9 cellular contexts compared by ENCODE assay signal in the genomic region with DNA sequence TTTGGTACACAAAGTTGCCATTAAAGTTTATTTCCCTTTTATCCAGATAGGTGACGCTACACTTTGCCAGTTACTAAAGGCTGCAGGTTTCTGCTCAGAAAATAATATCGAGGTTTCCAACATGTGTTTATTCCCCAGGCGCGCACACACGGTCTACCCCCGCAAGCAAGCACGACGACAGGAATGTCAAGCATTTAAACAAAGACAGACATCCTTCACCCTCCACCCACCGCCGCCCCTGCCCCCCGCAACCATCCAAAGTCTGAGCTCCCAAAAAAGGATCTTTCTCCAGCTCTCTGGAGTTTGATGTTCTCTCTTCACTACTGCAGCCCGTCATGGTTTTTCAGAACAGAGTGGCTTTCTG. TPM values are rescaled to one million over a fixed set of nuclear protein-coding genes. Genes with fewer than 3 reads are reported as not detected.
DNase-seq lines count a peak whose midpoint lies in the region; ATAC-seq and TF ChIP-seq lines count a peak whose summit lies in the region.
"Had no signal": no experiment of that assay in that cellular context is flagged by ENCODE, and none has a peak within 500 bp of the region (broad histone marks: within the 10 kb centered on the region; RNA-seq: fewer than 3 reads in every experiment).

No MANE protein-coding gene starts in this region.

- no peaks in the 10 kb centered on the region for H3K9me3 Mint-ChIP-seq in activated CD8-positive, alpha-beta memory T cell treated with anti-CD3 and anti-CD28 coated beads, Interleukin-2, amount 10 ng/mL, durations not matched to agents 7 days and 5 days (ENCODE audit: low read depth)
- H3K9me3 Mint-ChIP-seq in immature natural killer cell, result peaks cover 7 to 40% (median 16%) of the 10 kb centered on the region in 6 donors

- H3K4me3 Mint-ChIP-seq in activated CD8-positive, alpha-beta memory T cell treated with anti-CD3 and anti-CD28 coated beads, Interleukin-2, amount 10 ng/mL, durations not matched to agents 7 days and 5 days, result no peak overlapping the region
- peak overlapping the region; percentile 30 to 74 (median 58) for H3K4me3 Mint-ChIP-seq in immature natural killer cell

- peak overlapping the region; percentile 20 to 75 (median 71) for H3K27ac ChIP-seq in thyroid gland

- no peak for DNase-seq in activated CD8-positive, alpha-beta memory T cell treated with anti-CD3 and anti-CD28 coated beads, Interleukin-2, amount 10 ng/mL, durations not matched to agents 7 days and 5 days
- no peak for DNase-seq in activated CD8-positive, alpha-beta memory T cell treated with anti-CD3 and anti-CD28 coated beads, Interleukin-2, amount 50 U/mL, for 48 hours
- DNase-seq in adipocyte (ENCODE audit: low read depth) (peak; percentile 64), immature natural killer cell (no peak), thyroid gland (peak; percentile 23 to 32), putamen (ENCODE audit: low spot score) (no peak), left lobe of liver (ENCODE audit: low spot score) (no peak), SHP77 treated with DMSO at 0.1 percent for 48 hours (lab: John Stamatoyannopoulos, UW) (no peak)

- H3K27ac Mint-ChIP-seq in activated CD8-positive, alpha-beta memory T cell treated with anti-CD3 and anti-CD28 coated beads, Interleukin-2, amount 10 ng/mL, durations not matched to agents 7 days and 5 days, result peak overlapping the region; percentile 70
- no peak overlapping the region for H3K27ac Mint-ChIP-seq in immature natural killer cell

- no peaks in the 10 kb centered on the region for H3K9me3 ChIP-seq in adipocyte (ENCODE audit: control insufficient read depth, low read length)
- H3K9me3 ChIP-seq in thyroid gland, result no peaks in the 10 kb centered on the region

- WGBS in thyroid gland, 2 donors, result 0 to 4% methylated on average over 12 of the region's 12 CpGs

- H3K9ac ChIP-seq in adipocyte (ENCODE audit: low read length), result peak overlapping the region; percentile 67

- H3K36me3 Mint-ChIP-seq in activated CD8-positive, alpha-beta memory T cell treated with anti-CD3 and anti-CD28 coated beads, Interleukin-2, amount 10 ng/mL, durations not matched to agents 7 days and 5 days, result peaks cover 7% of the 10 kb centered on the region
- peaks cover 0 to 11% (median 0%) of the 10 kb centered on the region in 3 donors for H3K36me3 Mint-ChIP-seq in immature natural killer cell

- H3K36me3 ChIP-seq in adipocyte (ENCODE audit: control insufficient read depth, insufficient read depth, low read length, severe bottlenecking) (no peaks in the 10 kb centered on the region), thyroid gland (no peaks in the 10 kb centered on the region)

- intact Hi-C loops in thyroid gland (cut with DNase I), result no loop called here

- peak in 2 of 6 experiments; percentile 34 to 37 for TF ChIP-seq CTCF in thyroid gland (IDR thresholded peaks at IDR 0.05)

- no peak for TF ChIP-seq POLR2A in thyroid gland (IDR thresholded peaks at IDR 0.05)

- ATAC-seq in activated CD8-positive, alpha-beta memory T cell treated with anti-CD3 and anti-CD28 coated beads, Interleukin-2, amount 10 ng/mL, durations not matched to agents 7 days and 5 days, result no peak
- no peak for ATAC-seq in left lobe of liver

- peak overlapping the region; percentile 85 for H3K4me3 ChIP-seq in adipocyte (ENCODE audit: low read length)
- H3K4me3 ChIP-seq in thyroid gland (replicated peaks in 1 of 3), result peak overlapping the region; percentile 7 to 51 (median 45)

- CTCF ChIA-PET in activated CD8-positive, alpha-beta memory T cell treated with anti-CD3 and anti-CD28 coated beads, Interleukin-2, amount 10 ng/mL, durations not matched to agents 7 days and 5 days (lab: Charles Lee), result no interaction called here

- H3K4me1 ChIP-seq in adipocyte (ENCODE audit: control insufficient read depth, insufficient read depth, low read length) (peaks cover 37% of the 10 kb centered on the region), thyroid gland (peaks cover 4 to 13% of the 10 kb centered on the region in 2 donors)

- peaks cover 25% of the 10 kb centered on the region for H3K4me1 Mint-ChIP-seq in activated CD8-positive, alpha-beta memory T cell treated with anti-CD3 and anti-CD28 coated beads, Interleukin-2, amount 10 ng/mL, durations not matched to agents 7 days and 5 days
- H3K4me1 Mint-ChIP-seq in immature natural killer cell, result peaks cover 25 to 32% of the 10 kb centered on the region in 2 donors

- H3K27me3 Mint-ChIP-seq in activated CD8-positive, alpha-beta memory T cell treated with anti-CD3 and anti-CD28 coated beads, Interleukin-2, amount 10 ng/mL, durations not matched to agents 7 days and 5 days, result peaks cover 67% of the 10 kb centered on the region
- H3K27me3 Mint-ChIP-seq in immature natural killer cell (ENCODE audit: low read depth in 3 of 3), result peaks cover 9 to 25% (median 23%) of the 10 kb centered on the region in 3 donors

- H3K27me3 ChIP-seq in adipocyte (replicated peaks; ENCODE audit: control insufficient read depth, insufficient read depth, low read length), result peaks cover 9% of the 10 kb centered on the region
- H3K27me3 ChIP-seq in thyroid gland, result no peaks in the 10 kb centered on the region

RNA-seq across cellular contexts. Expression of a gene that starts 1.3 kb away (rescaled TPM):
- not detected for total RNA-seq in activated CD8-positive, alpha-beta memory T cell treated with anti-CD3 and anti-CD28 coated beads, Interleukin-2, amount 10 ng/mL, durations not matched to agents 7 days and 5 days
- not detected for polyA plus RNA-seq in immature natural killer cell
- 10 to 100 TPM; 12.6 to 55.0 (median 40.0) TPM for total RNA-seq in thyroid gland
- total RNA-seq in left lobe of liver, result 1.5 TPM
- total RNA-seq: activated CD8-positive, alpha-beta memory T cell treated with anti-CD3 and anti-CD28 coated beads for 36 hours had no signal

Comparison
In these comparisons a context has a peak if more than half of its experiments do, and no peak if none do; other contexts are left out.
1. DNase-seq: peak in adipocyte (single experiment) and thyroid gland (2 of 2); none in activated CD8-positive, alpha-beta memory T cell treated with anti-CD3 and anti-CD28 coated beads, Interleukin-2, amount 10 ng/mL, durations not matched to agents 7 days and 5 days (single experiment), activated CD8-positive, alpha-beta memory T cell treated with anti-CD3 and anti-CD28 coated beads, Interleukin-2, amount 50 U/mL, for 48 hours (single experiment), immature natural killer cell (0 of 3), putamen (single experiment), left lobe of liver (single experiment) and SHP77 treated with DMSO at 0.1 percent for 48 hours (single experiment).